In genomic region chr16:69351309-69352027, GRCh38 we compare ENCODE assay signal across 13 cellular contexts. TPM values are rescaled to one million over a fixed set of nuclear protein-coding genes. Genes with fewer than 3 reads are reported as not detected.
A peak's percentile ranks its signal among the peaks of the same experiment; 100 is the strongest.
DNase-seq lines count a peak whose midpoint lies in the region; ATAC-seq and TF ChIP-seq lines count a peak whose summit lies in the region.
"Had no signal": no experiment of that assay in that cellular context is flagged by ENCODE, and none has a peak within 500 bp of the region (broad histone marks: within the 10 kb centered on the region; RNA-seq: fewer than 3 reads in every experiment).

TSS of gene TMED6 (minus strand) at chr16:69351786. CDS start at chr16:69351753, 33 bp downstream.

- H3K9me2 ChIP-seq in PC-9 (ENCODE audit: insufficient read depth): no peaks in the 10 kb centered on the region

- H3K36me3 Mint-ChIP-seq in WTC11: no peaks in the 10 kb centered on the region; the same call in 1 of the 2 replicates
- peaks cover 14% of the 10 kb centered on the region for H3K36me3 Mint-ChIP-seq in memory B cell

- H3K9me3 Mint-ChIP-seq in WTC11 (no peaks in the 10 kb centered on the region), memory B cell (no peaks in the 10 kb centered on the region)

- no TSS peak for BruUV-seq in PC-9 (replicated peaks; lab: Mats Ljungman, UMichigan)

- H3K4me1 Mint-ChIP-seq in WTC11: no peaks in the 10 kb centered on the region
- H3K4me1 Mint-ChIP-seq in memory B cell: peaks cover 5% of the 10 kb centered on the region

- no peak for DNase-seq in WTC11 (ENCODE audit: low spot score)
- DNase-seq in memory B cell (ENCODE audit: low spot score in 2 of 2): no peak
- DNase-seq in PC-9: no peak
- no peak for DNase-seq in NCI-H748 treated with DMSO at 0.1 percent for 48 hours (lab: John Stamatoyannopoulos, UW)
- DNase-seq: amniotic stem cell, DMS79 treated with DMSO at 0.1 percent for 48 hours, ovary, RPMI8226 had no signal

- TF ChIP-seq CTCF in 22Rv1 (IDR thresholded peaks at IDR 0.05) (no peak), HEK293 (tag by site-specific recombination; IDR thresholded peaks at IDR 0.05) (no peak), WTC11 (IDR thresholded peaks at IDR 0.05) (no peak), PC-9 (conservative IDR thresholded peaks at IDR 0.05) (no peak)

- H4K20me1 ChIP-seq in PC-9 (ENCODE audit: insufficient read depth): no peaks in the 10 kb centered on the region

- peaks cover 4% of the 10 kb centered on the region; the same call in 1 of the 2 replicates for H3F3A ChIP-seq in PC-9 (ENCODE audit: insufficient read depth, low read depth)

- H3K4me2 ChIP-seq in PC-9: no peak within 1 kb of the TSS

- H3K27ac Mint-ChIP-seq in WTC11 (peak within 1 kb of the TSS; percentile 39), memory B cell (peak within 1 kb of the TSS; percentile 36)

- ATAC-seq in WTC11 (no peak), memory B cell (ENCODE audit: low read depth) (no peak), HG02763 (IDR thresholded peaks at IDR 0.05; ENCODE audit: unreplicated experiment) (no peak), HG03135 (IDR thresholded peaks at IDR 0.05; ENCODE audit: unreplicated experiment) (no peak)

- H3K27me3 ChIP-seq in PC-9 (ENCODE audit: insufficient read depth, low read depth): no peaks in the 10 kb centered on the region
- H3K27me3 ChIP-seq: ovary had no signal

- CTCF ChIA-PET in HEK293 (lab: Yijun Ruan, JAX): no interaction called here
- CTCF ChIA-PET in WTC11 (lab: Charles Lee): interaction anchor here (0.6 kb wide), 1 partner anchor 1230 kb away, joined by 3 read pairs; no protein-coding TSS in a partner anchor
- CTCF ChIA-PET in PC-9 (lab: Charles Lee): no interaction called here

- intact Hi-C loops in PC-9 (cut with micrococcal nuclease; ENCODE audit: unreplicated experiment): no loop called here

- POLR2A ChIA-PET in HEK293 (lab: Yijun Ruan, JAX) (interaction anchor here (0.6 to 1.9 kb wide), 3 partner anchors 11 to 251 kb away, joined by 3 to 4 read pairs (median 4); no protein-coding TSS in a partner anchor), WTC11 (lab: Charles Lee) (interaction anchor here (0.6 kb wide), 2 partner anchors 24 to 1376 kb away, joined by 7 to 8 read pairs; no protein-coding TSS in a partner anchor), PC-9 (lab: Charles Lee; ENCODE audit: unreplicated experiment) (no interaction called here)

- no peaks in the 10 kb centered on the region for H3K79me2 ChIP-seq in PC-9 (ENCODE audit: low read depth)

- H2AFZ ChIP-seq in PC-9: no peak within 1 kb of the TSS

- H3K4me3 Mint-ChIP-seq in WTC11 (no peak within 1 kb of the TSS), memory B cell (no peak within 1 kb of the TSS)

- H3K36me3 ChIP-seq in HEK293 (ENCODE audit: control insufficient read depth in 2 of 2, insufficient read depth in 1 of 2, low read length in 2 of 2) (peaks cover 13 to 30% of the 10 kb centered on the region in 2 experiments), PC-9 (ENCODE audit: low read depth) (peaks cover 5% of the 10 kb centered on the region)
- H3K36me3 ChIP-seq: ovary had no signal

- peak within 1 kb of the TSS; percentile 76 for H3K27ac ChIP-seq in 22Rv1
- 0 out of 2 replicates have a peak within 1 kb of the TSS, but pooled peaks have one; percentile 31 for H3K27ac ChIP-seq in HEK293 (ENCODE audit: extremely low read depth, low read depth, low read length)
- no peak within 1 kb of the TSS for H3K27ac ChIP-seq in PC-9
- H3K27ac ChIP-seq: ovary had no signal

- H3K27me3 Mint-ChIP-seq in WTC11 (ENCODE audit: low read depth): no peaks in the 10 kb centered on the region
- H3K27me3 Mint-ChIP-seq in memory B cell: no peaks in the 10 kb centered on the region

- H3K4me3 ChIP-seq in HEK293 (ENCODE audit: low read depth, low read length) (no peak within 1 kb of the TSS), PC-9 (no peak within 1 kb of the TSS)
- H3K4me3 ChIP-seq: ovary had no signal

- no peaks in the 10 kb centered on the region for H3K9me3 ChIP-seq in HEK293 (ENCODE audit: control insufficient read depth, insufficient read depth, low read depth, low read length)
- no peaks in the 10 kb centered on the region for H3K9me3 ChIP-seq in PC-9 (ENCODE audit: insufficient read depth, low read depth)
- H3K9me3 ChIP-seq: ovary had no signal

- H3K4me1 ChIP-seq in HEK293 (ENCODE audit: control insufficient read depth, insufficient read depth, low read length): peaks cover 5% of the 10 kb centered on the region; the same call in 1 of the 2 replicates
- no peaks in the 10 kb centered on the region for H3K4me1 ChIP-seq in PC-9 (replicated peaks; ENCODE audit: insufficient read depth)

TF ChIP-seq in HEK293, 187 proteins besides CTCF, POLR2A, EP300 and RAD21 (continues in another document):
- TF ChIP-seq SP2 (tag by site-specific recombination; IDR thresholded peaks at IDR 0.05) (no peak), ZSCAN16 (tag by site-specific recombination; IDR thresholded peaks at IDR 0.05) (no peak), ZNF148 (tag by site-specific recombination; IDR thresholded peaks at IDR 0.05; ENCODE audit: borderline replicate concordance) (no peak), ZNF23 (tag by site-specific recombination; IDR thresholded peaks at IDR 0.05; ENCODE audit: borderline replicate concordance) (no peak)

TF ChIP-seq in WTC11, 78 proteins besides CTCF, POLR2A, EP300 and RAD21 (continues in another document):
- TF ChIP-seq GRHL2 (CRISPR knock-in tag; IDR thresholded peaks at IDR 0.05; ENCODE audit: insufficient replicate concordance, severe bottlenecking) (no peak), NFE2L1 (CRISPR knock-in tag; IDR thresholded peaks at IDR 0.05) (no peak), USF1 (CRISPR knock-in tag; IDR thresholded peaks at IDR 0.05) (no peak), ATF3 (CRISPR knock-in tag; conservative IDR thresholded peaks at IDR 0.05) (no peak), ATF1 (CRISPR knock-in tag; IDR thresholded peaks at IDR 0.05) (no peak), AR (CRISPR knock-in tag; IDR thresholded peaks at IDR 0.05) (no peak), ARID4B (CRISPR knock-in tag; IDR thresholded peaks at IDR 0.05; ENCODE audit: borderline replicate concordance) (no peak), JUN (CRISPR knock-in tag; IDR thresholded peaks at IDR 0.05) (no peak)

RNA-seq across cellular contexts. Expression of gene TMED6, which starts in this region (rescaled TPM):
- 0.44 to 0.72 TPM (median 0.62 TPM) in 3 replicates for total RNA-seq in WTC11 (2021)
- 0.59 TPM in 1 of 2 replicates, not detected in the other for total RNA-seq in PC-9 (2021)
- total RNA-seq: fibroblast of lung had no signal
